20 cellular contexts compared by ENCODE assay signal in genomic region chr7:88670536-88670935, GRCh38.
"Had no signal": no experiment of that assay in that cellular context is flagged by ENCODE, and none has a peak within 500 bp of the region (broad histone marks: within the 10 kb centered on the region; RNA-seq: fewer than 3 reads in every experiment).

No MANE protein-coding gene starts in this region.

- H3K36me3 Mint-ChIP-seq: activated naive CD8-positive, alpha-beta T cell treated with anti-CD3 and anti-CD28 coated beads for 36 hours; mesothelial cell of epicardium; naive thymus-derived CD8-positive, alpha-beta T cell; neural progenitor cell; stimulated activated memory B cell treated with anti-CD40 and anti-IgM and Interleukin-4, amounts not matched to agents 10 μg/mL and 1 μg/mL and 100 μg/mL, for 72 hours had no signal

- H3K27ac Mint-ChIP-seq: activated B cell treated with CpG ODN at 0.5 μM for 24 hours; activated CD4-positive, alpha-beta T cell treated with anti-CD3 and anti-CD28 coated beads for 36 hours; activated naive CD8-positive, alpha-beta T cell treated with anti-CD3 and anti-CD28 coated beads for 36 hours; mesothelial cell of epicardium; naive thymus-derived CD8-positive, alpha-beta T cell; neural progenitor cell; stimulated activated memory B cell treated with anti-CD40 and anti-IgM and Interleukin-4, amounts not matched to agents 10 μg/mL and 1 μg/mL and 100 μg/mL, for 72 hours had no signal

- H3K27me3 Mint-ChIP-seq: activated B cell treated with CpG ODN at 0.5 μM for 24 hours; activated CD4-positive, alpha-beta T cell treated with anti-CD3 and anti-CD28 coated beads for 36 hours; activated naive CD8-positive, alpha-beta T cell treated with anti-CD3 and anti-CD28 coated beads for 36 hours; stimulated activated memory B cell treated with anti-CD40 and anti-IgM and Interleukin-4, amounts not matched to agents 10 μg/mL and 1 μg/mL and 100 μg/mL, for 72 hours had no signal

- H3K9me3 Mint-ChIP-seq: mesothelial cell of epicardium; neural progenitor cell; stimulated activated memory B cell treated with anti-CD40 and anti-IgM and Interleukin-4, amounts not matched to agents 10 μg/mL and 1 μg/mL and 100 μg/mL, for 72 hours had no signal

- H3K4me3 Mint-ChIP-seq: activated B cell treated with CpG ODN at 0.5 μM for 24 hours; activated CD4-positive, alpha-beta T cell treated with anti-CD3 and anti-CD28 coated beads for 36 hours; activated naive CD8-positive, alpha-beta T cell treated with anti-CD3 and anti-CD28 coated beads for 36 hours; mesothelial cell of epicardium; naive thymus-derived CD8-positive, alpha-beta T cell; neural progenitor cell; stimulated activated memory B cell treated with anti-CD40 and anti-IgM and Interleukin-4, amounts not matched to agents 10 μg/mL and 1 μg/mL and 100 μg/mL, for 72 hours had no signal

- H3K4me1 Mint-ChIP-seq: activated B cell treated with CpG ODN at 0.5 μM for 24 hours; activated CD4-positive, alpha-beta T cell treated with anti-CD3 and anti-CD28 coated beads for 36 hours; activated naive CD8-positive, alpha-beta T cell treated with anti-CD3 and anti-CD28 coated beads for 36 hours; mesothelial cell of epicardium; naive thymus-derived CD8-positive, alpha-beta T cell; neural progenitor cell; stimulated activated memory B cell treated with anti-CD40 and anti-IgM and Interleukin-4, amounts not matched to agents 10 μg/mL and 1 μg/mL and 100 μg/mL, for 72 hours had no signal

- DNase-seq: activated B cell treated with CpG ODN at 0.5 μM for 24 hours; activated CD4-positive, alpha-beta T cell treated with anti-CD3 and anti-CD28 coated beads for 36 hours; activated CD4-positive, alpha-beta T cell treated with anti-CD3 and anti-CD28 coated beads, Interleukin-2, amount 50 U/mL, for 48 hours; activated naive CD4-positive, alpha-beta T cell treated with Interleukin-2 at 50 U/mL for 16 hours; activated naive CD8-positive, alpha-beta T cell treated with anti-CD3 and anti-CD28 coated beads for 36 hours; activated T-cell treated with anti-CD3 and anti-CD28 coated beads, Interleukin-2, amount 50 U/mL, for 48 hours; amniotic stem cell; colonic mucosa; head of caudate nucleus; left ventricle myocardium superior; mammary epithelial cell; naive thymus-derived CD8-positive, alpha-beta T cell; posterior cingulate gyrus; right lobe of liver; stimulated activated CD4-positive, alpha-beta T cell treated with anti-CD3 and anti-CD28 coated beads, Interleukin-2, amount 100 ng/mL, for 24 hours; stomach; transverse colon had no signal

- ATAC-seq: activated CD4-positive, alpha-beta T cell treated with anti-CD3 and anti-CD28 coated beads for 36 hours; left ventricle myocardium superior; naive thymus-derived CD8-positive, alpha-beta T cell; right lobe of liver; stimulated activated memory B cell treated with anti-CD40 and anti-IgM and Interleukin-4, amounts not matched to agents 10 μg/mL and 1 μg/mL and 100 μg/mL, for 72 hours had no signal
